Comparison of ENCODE assay signal across 1 cellular context in genomic region chr1:202189012-202189790, GRCh38.
TF ChIP-seq lines count a peak whose summit lies in the region.

No MANE protein-coding gene starts in this region.

TF ChIP-seq in HepG2, 621 proteins besides CTCF, POLR2A, EP300 and RAD21 (continued from another document and continues in another):
- TF ChIP-seq ZNF598 (CRISPR knock-in tag; IDR thresholded peaks at IDR 0.05; ENCODE audit: borderline replicate concordance) (0 out of 2 replicates have a peak, but pooled peaks have one; percentile 45), BRCA1 (CRISPR knock-in tag; IDR thresholded peaks at IDR 0.05) (0 out of 2 replicates have a peak, but pooled peaks have one; percentile 31), ZNF44 (CRISPR knock-in tag; IDR thresholded peaks at IDR 0.05) (peak; percentile 71; the same call in 1 of the 2 replicates), FOSL1 (CRISPR knock-in tag; IDR thresholded peaks at IDR 0.05; ENCODE audit: borderline replicate concordance) (no peak), ZSCAN21 (CRISPR knock-in tag; IDR thresholded peaks at IDR 0.05; ENCODE audit: borderline replicate concordance) (no peak), ZNF350 (CRISPR knock-in tag; IDR thresholded peaks at IDR 0.05; ENCODE audit: borderline replicate concordance, low read depth) (peak; percentile 28; the same call in 1 of the 2 replicates), NAIF1 (CRISPR knock-in tag; IDR thresholded peaks at IDR 0.05; ENCODE audit: borderline replicate concordance) (no peak), NRL (CRISPR knock-in tag; IDR thresholded peaks at IDR 0.05; ENCODE audit: borderline replicate concordance) (0 out of 2 replicates have a peak, but pooled peaks have one; percentile 34), ZNF7 (CRISPR knock-in tag; IDR thresholded peaks at IDR 0.05) (no peak), KDM2A (CRISPR knock-in tag; IDR thresholded peaks at IDR 0.05; ENCODE audit: borderline replicate concordance, low read depth) (peak; percentile 59; the same call in 1 of the 2 replicates), GATA4 (IDR thresholded peaks at IDR 0.05; ENCODE audit: borderline replicate concordance, low read depth) (no peak), FOXJ3 (CRISPR knock-in tag; IDR thresholded peaks at IDR 0.05; ENCODE audit: borderline replicate concordance) (peak; percentile 22; the same call in 1 of the 2 replicates), ZSCAN12 (CRISPR knock-in tag; IDR thresholded peaks at IDR 0.05) (no peak), KLF11 (CRISPR knock-in tag; IDR thresholded peaks at IDR 0.05) (no peak), GRHL1 (CRISPR knock-in tag; conservative IDR thresholded peaks at IDR 0.05) (no peak), GABPA (IDR thresholded peaks at IDR 0.05; ENCODE audit: low read depth, low read length) (no peak), GABPA (CRISPR knock-in tag; IDR thresholded peaks at IDR 0.05; ENCODE audit: low read depth) (no peak), JUN (CRISPR knock-in tag; IDR thresholded peaks at IDR 0.05) (no peak), ARNT2 (CRISPR knock-in tag; IDR thresholded peaks at IDR 0.05; ENCODE audit: low read depth) (no peak), MBD4 (IDR thresholded peaks at IDR 0.05; ENCODE audit: borderline replicate concordance, low read length) (no peak), RXRA (CRISPR knock-in tag; IDR thresholded peaks at IDR 0.05) (0 out of 2 replicates have a peak, but pooled peaks have one; percentile 15), ZNF740 (CRISPR knock-in tag; IDR thresholded peaks at IDR 0.05) (0 out of 2 replicates have a peak, but pooled peaks have one; percentile 51), MYPOP (CRISPR knock-in tag; IDR thresholded peaks at IDR 0.05) (peak; percentile 21; the same call in 1 of the 2 replicates), ZNF33B (CRISPR knock-in tag; IDR thresholded peaks at IDR 0.05) (no peak), ZNF782 (CRISPR knock-in tag; IDR thresholded peaks at IDR 0.05; ENCODE audit: borderline replicate concordance) (0 out of 2 replicates have a peak, but pooled peaks have one; percentile 31), ZBTB42 (CRISPR knock-in tag; IDR thresholded peaks at IDR 0.05) (no peak), ZKSCAN8 (CRISPR knock-in tag; IDR thresholded peaks at IDR 0.05; ENCODE audit: borderline replicate concordance) (no peak), ZNF225 (CRISPR knock-in tag; IDR thresholded peaks at IDR 0.05) (no peak), ZNF790 (CRISPR knock-in tag; IDR thresholded peaks at IDR 0.05; ENCODE audit: borderline replicate concordance) (no peak), ZNF883 (CRISPR knock-in tag; IDR thresholded peaks at IDR 0.05; ENCODE audit: not compliant biosample characterization) (peak; percentile 8), ZNF446 (CRISPR knock-in tag; IDR thresholded peaks at IDR 0.05) (no peak), ZNF720 (CRISPR knock-in tag; IDR thresholded peaks at IDR 0.05) (no peak), TAF15 (IDR thresholded peaks at IDR 0.05; ENCODE audit: low read depth, low read length, poor library complexity, severe bottlenecking) (no peak), MYC (CRISPR knock-in tag; IDR thresholded peaks at IDR 0.05; ENCODE audit: borderline replicate concordance) (peak; percentile 77), ZNF652 (CRISPR knock-in tag; IDR thresholded peaks at IDR 0.05; ENCODE audit: borderline replicate concordance, low read depth) (no peak), SRSF4 (IDR thresholded peaks at IDR 0.05; ENCODE audit: low read depth, low read length, poor library complexity, severe bottlenecking) (no peak), ZSCAN31 (CRISPR knock-in tag; IDR thresholded peaks at IDR 0.05; ENCODE audit: low read depth) (peak; percentile 26; the same call in 1 of the 2 replicates), HNF4A (CRISPR knock-in tag; IDR thresholded peaks at IDR 0.05) (peak; percentile 91), CENPBD1 (CRISPR knock-in tag; IDR thresholded peaks at IDR 0.05; ENCODE audit: borderline replicate concordance, low read depth) (no peak), ZKSCAN1 (IDR thresholded peaks at IDR 0.05; ENCODE audit: low read length) (no peak), ZNF616 (CRISPR knock-in tag; IDR thresholded peaks at IDR 0.05; ENCODE audit: low read depth) (no peak)
- TF ChIP-seq, protein P1, sequence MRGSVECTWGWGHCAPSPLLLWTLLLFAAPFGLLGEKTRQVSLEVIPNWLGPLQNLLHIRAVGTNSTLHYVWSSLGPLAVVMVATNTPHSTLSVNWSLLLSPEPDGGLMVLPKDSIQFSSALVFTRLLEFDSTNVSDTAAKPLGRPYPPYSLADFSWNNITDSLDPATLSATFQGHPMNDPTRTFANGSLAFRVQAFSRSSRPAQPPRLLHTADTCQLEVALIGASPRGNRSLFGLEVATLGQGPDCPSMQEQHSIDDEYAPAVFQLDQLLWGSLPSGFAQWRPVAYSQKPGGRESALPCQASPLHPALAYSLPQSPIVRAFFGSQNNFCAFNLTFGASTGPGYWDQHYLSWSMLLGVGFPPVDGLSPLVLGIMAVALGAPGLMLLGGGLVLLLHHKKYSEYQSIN (CRISPR knock-in tag; IDR thresholded peaks at IDR 0.05; ENCODE audit: borderline replicate concordance), result no peak
- TF ChIP-seq, protein P2, sequence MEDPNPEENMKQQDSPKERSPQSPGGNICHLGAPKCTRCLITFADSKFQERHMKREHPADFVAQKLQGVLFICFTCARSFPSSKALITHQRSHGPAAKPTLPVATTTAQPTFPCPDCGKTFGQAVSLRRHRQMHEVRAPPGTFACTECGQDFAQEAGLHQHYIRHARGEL (CRISPR knock-in tag; IDR thresholded peaks at IDR 0.05), result no peak
- TF ChIP-seq, protein P3, sequence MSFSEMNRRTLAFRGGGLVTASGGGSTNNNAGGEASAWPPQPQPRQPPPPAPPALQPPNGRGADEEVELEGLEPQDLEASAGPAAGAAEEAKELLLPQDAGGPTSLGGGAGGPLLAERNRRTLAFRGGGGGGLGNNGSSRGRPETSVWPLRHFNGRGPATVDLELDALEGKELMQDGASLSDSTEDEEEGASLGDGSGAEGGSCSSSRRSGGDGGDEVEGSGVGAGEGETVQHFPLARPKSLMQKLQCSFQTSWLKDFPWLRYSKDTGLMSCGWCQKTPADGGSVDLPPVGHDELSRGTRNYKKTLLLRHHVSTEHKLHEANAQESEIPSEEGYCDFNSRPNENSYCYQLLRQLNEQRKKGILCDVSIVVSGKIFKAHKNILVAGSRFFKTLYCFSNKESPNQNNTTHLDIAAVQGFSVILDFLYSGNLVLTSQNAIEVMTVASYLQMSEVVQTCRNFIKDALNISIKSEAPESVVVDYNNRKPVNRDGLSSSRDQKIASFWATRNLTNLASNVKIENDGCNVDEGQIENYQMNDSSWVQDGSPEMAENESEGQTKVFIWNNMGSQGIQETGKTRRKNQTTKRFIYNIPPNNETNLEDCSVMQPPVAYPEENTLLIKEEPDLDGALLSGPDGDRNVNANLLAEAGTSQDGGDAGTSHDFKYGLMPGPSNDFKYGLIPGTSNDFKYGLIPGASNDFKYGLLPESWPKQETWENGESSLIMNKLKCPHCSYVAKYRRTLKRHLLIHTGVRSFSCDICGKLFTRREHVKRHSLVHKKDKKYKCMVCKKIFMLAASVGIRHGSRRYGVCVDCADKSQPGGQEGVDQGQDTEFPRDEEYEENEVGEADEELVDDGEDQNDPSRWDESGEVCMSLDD (CRISPR knock-in tag; IDR thresholded peaks at IDR 0.05; ENCODE audit: borderline replicate concordance), result peak; percentile 24; the same call in 1 of the 2 replicates
- TF ChIP-seq, protein P4, sequence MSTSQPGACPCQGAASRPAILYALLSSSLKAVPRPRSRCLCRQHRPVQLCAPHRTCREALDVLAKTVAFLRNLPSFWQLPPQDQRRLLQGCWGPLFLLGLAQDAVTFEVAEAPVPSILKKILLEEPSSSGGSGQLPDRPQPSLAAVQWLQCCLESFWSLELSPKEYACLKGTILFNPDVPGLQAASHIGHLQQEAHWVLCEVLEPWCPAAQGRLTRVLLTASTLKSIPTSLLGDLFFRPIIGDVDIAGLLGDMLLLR (CRISPR knock-in tag; IDR thresholded peaks at IDR 0.05), result 0 out of 2 replicates have a peak, but pooled peaks have one; percentile 21
- TF ChIP-seq, protein P5, sequence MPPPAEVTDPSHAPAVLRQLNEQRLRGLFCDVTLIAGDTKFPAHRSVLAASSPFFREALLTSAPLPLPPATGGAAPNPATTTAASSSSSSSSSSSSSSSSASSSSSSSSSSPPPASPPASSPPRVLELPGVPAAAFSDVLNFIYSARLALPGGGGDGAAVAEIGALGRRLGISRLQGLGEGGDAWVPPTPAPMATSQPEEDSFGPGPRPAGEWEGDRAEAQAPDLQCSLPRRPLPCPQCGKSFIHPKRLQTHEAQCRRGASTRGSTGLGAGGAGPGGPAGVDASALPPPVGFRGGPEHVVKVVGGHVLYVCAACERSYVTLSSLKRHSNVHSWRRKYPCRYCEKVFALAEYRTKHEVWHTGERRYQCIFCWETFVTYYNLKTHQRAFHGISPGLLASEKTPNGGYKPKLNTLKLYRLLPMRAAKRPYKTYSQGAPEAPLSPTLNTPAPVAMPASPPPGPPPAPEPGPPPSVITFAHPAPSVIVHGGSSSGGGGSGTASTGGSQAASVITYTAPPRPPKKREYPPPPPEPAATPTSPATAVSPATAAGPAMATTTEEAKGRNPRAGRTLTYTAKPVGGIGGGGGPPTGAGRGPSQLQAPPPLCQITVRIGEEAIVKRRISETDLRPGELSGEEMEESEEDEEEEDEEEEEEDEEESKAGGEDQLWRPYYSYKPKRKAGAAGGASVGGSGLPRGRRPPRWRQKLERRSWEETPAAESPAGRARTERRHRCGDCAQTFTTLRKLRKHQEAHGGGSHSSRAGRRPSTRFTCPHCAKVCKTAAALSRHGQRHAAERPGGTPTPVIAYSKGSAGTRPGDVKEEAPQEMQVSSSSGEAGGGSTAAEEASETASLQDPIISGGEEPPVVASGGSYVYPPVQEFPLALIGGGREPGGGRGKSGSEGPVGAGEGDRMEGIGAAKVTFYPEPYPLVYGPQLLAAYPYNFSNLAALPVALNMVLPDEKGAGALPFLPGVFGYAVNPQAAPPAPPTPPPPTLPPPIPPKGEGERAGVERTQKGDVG (CRISPR knock-in tag; IDR thresholded peaks at IDR 0.05; ENCODE audit: borderline replicate concordance), result no peak
- TF ChIP-seq, protein P6, sequence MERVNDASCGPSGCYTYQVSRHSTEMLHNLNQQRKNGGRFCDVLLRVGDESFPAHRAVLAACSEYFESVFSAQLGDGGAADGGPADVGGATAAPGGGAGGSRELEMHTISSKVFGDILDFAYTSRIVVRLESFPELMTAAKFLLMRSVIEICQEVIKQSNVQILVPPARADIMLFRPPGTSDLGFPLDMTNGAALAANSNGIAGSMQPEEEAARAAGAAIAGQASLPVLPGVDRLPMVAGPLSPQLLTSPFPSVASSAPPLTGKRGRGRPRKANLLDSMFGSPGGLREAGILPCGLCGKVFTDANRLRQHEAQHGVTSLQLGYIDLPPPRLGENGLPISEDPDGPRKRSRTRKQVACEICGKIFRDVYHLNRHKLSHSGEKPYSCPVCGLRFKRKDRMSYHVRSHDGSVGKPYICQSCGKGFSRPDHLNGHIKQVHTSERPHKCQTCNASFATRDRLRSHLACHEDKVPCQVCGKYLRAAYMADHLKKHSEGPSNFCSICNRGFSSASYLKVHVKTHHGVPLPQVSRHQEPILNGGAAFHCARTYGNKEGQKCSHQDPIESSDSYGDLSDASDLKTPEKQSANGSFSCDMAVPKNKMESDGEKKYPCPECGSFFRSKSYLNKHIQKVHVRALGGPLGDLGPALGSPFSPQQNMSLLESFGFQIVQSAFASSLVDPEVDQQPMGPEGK (CRISPR knock-in tag; IDR thresholded peaks at IDR 0.05), result 0 out of 2 replicates have a peak, but pooled peaks have one; percentile 21
- TF ChIP-seq, protein P7, sequence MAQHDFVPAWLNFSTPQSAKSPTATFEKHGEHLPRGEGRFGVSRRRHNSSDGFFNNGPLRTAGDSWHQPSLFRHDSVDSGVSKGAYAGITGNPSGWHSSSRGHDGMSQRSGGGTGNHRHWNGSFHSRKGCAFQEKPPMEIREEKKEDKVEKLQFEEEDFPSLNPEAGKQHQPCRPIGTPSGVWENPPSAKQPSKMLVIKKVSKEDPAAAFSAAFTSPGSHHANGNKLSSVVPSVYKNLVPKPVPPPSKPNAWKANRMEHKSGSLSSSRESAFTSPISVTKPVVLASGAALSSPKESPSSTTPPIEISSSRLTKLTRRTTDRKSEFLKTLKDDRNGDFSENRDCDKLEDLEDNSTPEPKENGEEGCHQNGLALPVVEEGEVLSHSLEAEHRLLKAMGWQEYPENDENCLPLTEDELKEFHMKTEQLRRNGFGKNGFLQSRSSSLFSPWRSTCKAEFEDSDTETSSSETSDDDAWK (CRISPR knock-in tag; IDR thresholded peaks at IDR 0.05), result no peak
- TF ChIP-seq, protein P8, sequence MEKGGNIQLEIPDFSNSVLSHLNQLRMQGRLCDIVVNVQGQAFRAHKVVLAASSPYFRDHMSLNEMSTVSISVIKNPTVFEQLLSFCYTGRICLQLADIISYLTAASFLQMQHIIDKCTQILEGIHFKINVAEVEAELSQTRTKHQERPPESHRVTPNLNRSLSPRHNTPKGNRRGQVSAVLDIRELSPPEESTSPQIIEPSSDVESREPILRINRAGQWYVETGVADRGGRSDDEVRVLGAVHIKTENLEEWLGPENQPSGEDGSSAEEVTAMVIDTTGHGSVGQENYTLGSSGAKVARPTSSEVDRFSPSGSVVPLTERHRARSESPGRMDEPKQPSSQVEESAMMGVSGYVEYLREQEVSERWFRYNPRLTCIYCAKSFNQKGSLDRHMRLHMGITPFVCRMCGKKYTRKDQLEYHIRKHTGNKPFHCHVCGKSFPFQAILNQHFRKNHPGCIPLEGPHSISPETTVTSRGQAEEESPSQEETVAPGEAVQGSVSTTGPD (CRISPR knock-in tag; IDR thresholded peaks at IDR 0.05), result no peak
